11 cellular contexts compared by ENCODE assay signal in the genomic region with DNA sequence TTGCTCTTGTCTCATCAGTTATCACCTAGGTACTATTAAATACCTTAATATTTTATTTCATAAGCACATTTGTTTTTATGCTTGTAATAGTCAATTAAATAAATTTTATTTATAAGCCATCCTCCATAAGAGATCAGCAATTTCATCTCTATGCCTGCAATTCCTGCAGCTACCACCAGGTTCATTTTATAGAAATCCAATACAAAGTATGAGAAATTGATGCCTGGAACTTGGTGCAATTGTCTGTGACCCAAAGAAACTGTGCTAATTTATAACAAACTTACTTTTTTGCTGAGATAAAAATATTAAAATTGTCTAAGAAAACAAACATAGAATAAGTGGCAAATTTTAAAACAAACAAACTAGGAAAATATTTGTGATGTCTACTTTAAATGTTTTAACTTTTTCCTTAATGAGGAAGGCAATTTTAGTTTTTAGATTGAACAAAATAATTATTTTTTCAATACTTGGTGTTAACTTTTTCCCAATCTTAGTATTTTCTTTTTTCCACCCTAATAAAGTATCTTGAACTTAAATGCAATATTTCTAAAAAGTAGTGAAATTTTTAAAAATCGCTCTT.
DNase-seq lines count a peak whose midpoint lies in the region; ATAC-seq and TF ChIP-seq lines count a peak whose summit lies in the region.
"Had no signal": no experiment of that assay in that cellular context is flagged by ENCODE, and none has a peak within 500 bp of the region (broad histone marks: within the 10 kb centered on the region; RNA-seq: fewer than 3 reads in every experiment).

No MANE protein-coding gene starts in this region.

- H3K9me3 ChIP-seq in cardiac muscle cell (ENCODE audit: low read depth), result no peaks in the 10 kb centered on the region
- H3K9me3 ChIP-seq in tibial artery, result no peaks in the 10 kb centered on the region

- CTCF ChIA-PET in GM10248 (lab: Yijun Ruan, JAX), result interaction anchor here (1.5 kb wide), 1 partner anchor 11 kb away, joined by 5 read pairs; no protein-coding TSS in a partner anchor

- POLR2A ChIA-PET in GM10248 (lab: Yijun Ruan, JAX), result no interaction called here

- no peaks in the 10 kb centered on the region for H3K36me3 ChIP-seq in cardiac muscle cell
- H3K36me3 ChIP-seq in tibial artery, result no peaks in the 10 kb centered on the region

- H3K27ac ChIP-seq in cardiac muscle cell, result no peak overlapping the region
- H3K27ac ChIP-seq in tibial artery, result no peak overlapping the region
- H3K27ac ChIP-seq: BLaER1 treated with 17β-estradiol and CSF1 and Interleukin-3, amounts not matched to agents 10 nM and 100 nM had no signal

- no peak for DNase-seq in cardiac muscle cell (ENCODE audit: low read depth in 1 of 2, low spot score in 1 of 2)
- DNase-seq in left cardiac atrium, result no peak
- peak; percentile 17 for DNase-seq in OCI-M1 (lab: John Stamatoyannopoulos, UW)
- DNase-seq in fibroblast of pulmonary artery (ENCODE audit: low read depth), result no peak
- DNase-seq in tibial artery, result no peak
- DNase-seq in GM10248 (ENCODE audit: extremely low spot score), result no peak
- DNase-seq: activated gamma-delta T cell, NCI-H774 had no signal

- peak; percentile 51 for TF ChIP-seq CTCF in cardiac muscle cell (IDR thresholded peaks at IDR 0.05; ENCODE audit: low read depth, low read length)
- TF ChIP-seq CTCF in fibroblast of pulmonary artery (IDR thresholded peaks at IDR 0.05; ENCODE audit: low read length, missing control alignments), result peak; percentile 66
- TF ChIP-seq CTCF in tibial artery (IDR thresholded peaks at IDR 0.05), result peak; percentile 8 to 19
- TF ChIP-seq CTCF in GM10248 (IDR thresholded peaks at IDR 0.05; ENCODE audit: control extremely low read depth, extremely low read depth, low read depth, missing control alignments), result no peak

- H3K4me1 ChIP-seq in cardiac muscle cell (ENCODE audit: low read depth) (no peaks in the 10 kb centered on the region), tibial artery (no peaks in the 10 kb centered on the region)

- ATAC-seq in left cardiac atrium (no peak), GM18511 (IDR thresholded peaks at IDR 0.05; ENCODE audit: unreplicated experiment) (no peak), GM21360 (IDR thresholded peaks at IDR 0.05; ENCODE audit: unreplicated experiment) (no peak)

- no peak overlapping the region for H3K4me3 ChIP-seq in cardiac muscle cell
- no peak overlapping the region for H3K4me3 ChIP-seq in fibroblast of pulmonary artery (replicated peaks; ENCODE audit: low read depth, low read length)
- H3K4me3 ChIP-seq in tibial artery, result no peak overlapping the region
- H3K4me3 ChIP-seq: BLaER1 treated with 17β-estradiol and CSF1 and Interleukin-3, amounts not matched to agents 10 nM and 100 nM had no signal

- intact Hi-C loops in left cardiac atrium (cut with DNase I) (no loop called here), tibial artery (cut with DNase I; ENCODE audit: low total_unique reads) (no loop called here)

- H3K27me3 ChIP-seq in cardiac muscle cell, result no peaks in the 10 kb centered on the region
- H3K27me3 ChIP-seq in tibial artery, result no peaks in the 10 kb centered on the region
- H3K27me3 ChIP-seq: BLaER1 treated with 17β-estradiol and CSF1 and Interleukin-3, amounts not matched to agents 10 nM and 100 nM had no signal
